8 cellular contexts compared by ENCODE assay signal in genomic region chr19:6108721-6109633, GRCh38. TPM values are rescaled to one million over a fixed set of nuclear protein-coding genes. Genes with fewer than 3 reads are reported as not detected.
DNase-seq lines count a peak whose midpoint lies in the region; ATAC-seq and TF ChIP-seq lines count a peak whose summit lies in the region.

No MANE protein-coding gene starts in this region.

- BruUV-seq in Calu3 (replicated peaks; lab: Mats Ljungman, UMichigan): no TSS peak

- H3K27ac Mint-ChIP-seq in Calu3 (ENCODE audit: unreplicated experiment) (peak overlapping the region; percentile 75), endodermal cell (peak overlapping the region; percentile 38)
- H3K27ac Mint-ChIP-seq in activated CD8-positive, alpha-beta T cell treated with anti-CD3 and anti-CD28 coated beads, Interleukin-2, amount 10 ng/mL, durations not matched to agents 7 days and 5 days: peak overlapping the region; percentile 48
- peak overlapping the region; percentile 96 for H3K27ac Mint-ChIP-seq in stimulated activated effector memory CD8-positive, alpha-beta T cell treated with anti-CD3 and anti-CD28 coated beads, Interleukin-12 subunit alpha, Interleukin-12 subunit beta, amount 100 ng/mL, for 72 hours

- ATAC-seq in activated CD8-positive, alpha-beta T cell treated with anti-CD3 and anti-CD28 coated beads, Interleukin-2, amount 10 ng/mL, durations not matched to agents 7 days and 5 days: no peak
- ATAC-seq in stimulated activated effector memory CD8-positive, alpha-beta T cell treated with anti-CD3 and anti-CD28 coated beads, Interleukin-12 subunit alpha, Interleukin-12 subunit beta, amount 100 ng/mL, for 72 hours: peak; percentile 9
- no peak for ATAC-seq in HG03108 (IDR thresholded peaks at IDR 0.05; ENCODE audit: unreplicated experiment)

- H3K4me1 Mint-ChIP-seq in Calu3 (ENCODE audit: low read depth, unreplicated experiment) (peaks cover 19% of the 10 kb centered on the region), endodermal cell (peaks cover 12% of the 10 kb centered on the region)
- peaks cover 25% of the 10 kb centered on the region for H3K4me1 Mint-ChIP-seq in activated CD8-positive, alpha-beta T cell treated with anti-CD3 and anti-CD28 coated beads, Interleukin-2, amount 10 ng/mL, durations not matched to agents 7 days and 5 days (ENCODE audit: low read depth)
- peaks cover 20% of the 10 kb centered on the region for H3K4me1 Mint-ChIP-seq in stimulated activated effector memory CD8-positive, alpha-beta T cell treated with anti-CD3 and anti-CD28 coated beads, Interleukin-12 subunit alpha, Interleukin-12 subunit beta, amount 100 ng/mL, for 72 hours

- TF ChIP-seq CTCF in Calu3 (IDR thresholded peaks at IDR 0.05; ENCODE audit: unreplicated experiment): no peak
- TF ChIP-seq CTCF in endodermal cell (conservative IDR thresholded peaks at IDR 0.05): no peak

- POLR2A ChIA-PET in activated CD8-positive, alpha-beta T cell treated with anti-CD3 and anti-CD28 coated beads, Interleukin-2, amount 10 ng/mL, durations not matched to agents 7 days and 5 days (lab: Charles Lee): interaction anchor here (0.6 to 0.8 kb wide), 4 partner anchors 9 to 160 kb away, joined by 3 to 6 read pairs (median 3); no protein-coding TSS in a partner anchor

- no peaks in the 10 kb centered on the region for H3K4me1 ChIP-seq in endodermal cell (ENCODE audit: control insufficient read depth, insufficient read depth, low read length)
- H3K4me1 ChIP-seq in mononuclear cell (ENCODE audit: insufficient read depth, low read length): peaks cover 35% of the 10 kb centered on the region

- DNase-seq in Calu3 (peak; percentile 24), NCI-H1105 treated with DMSO at 0.1 percent for 48 hours (lab: John Stamatoyannopoulos, UW) (peak; percentile 25), endodermal cell (peak; percentile 70), D341Med (ENCODE audit: low spot score) (no peak)
- DNase-seq in activated CD8-positive, alpha-beta T cell treated with anti-CD3 and anti-CD28 coated beads, Interleukin-2, amount 10 ng/mL, durations not matched to agents 7 days and 5 days: peak; percentile 61
- peak; percentile 29 to 50 for DNase-seq in stimulated activated effector memory CD8-positive, alpha-beta T cell treated with anti-CD3 and anti-CD28 coated beads, Interleukin-12 subunit alpha, Interleukin-12 subunit beta, amount 100 ng/mL, for 72 hours (ENCODE audit: low spot score in 2 of 2)

- CTCF ChIA-PET in Calu3 (lab: Charles Lee): interaction anchor here (0.7 kb wide), 1 partner anchor 40 kb away, joined by 3 read pairs; no protein-coding TSS in a partner anchor
- CTCF ChIA-PET in activated CD8-positive, alpha-beta T cell treated with anti-CD3 and anti-CD28 coated beads, Interleukin-2, amount 10 ng/mL, durations not matched to agents 7 days and 5 days (lab: Charles Lee): interaction anchor here (0.6 to 1.8 kb wide), 4 partner anchors 9 to 60 kb away, joined by 3 to 9 read pairs (median 6); no protein-coding TSS in a partner anchor

- H3K27me3 ChIP-seq in endodermal cell (ENCODE audit: control insufficient read depth, insufficient read depth, low read length, poor library complexity, severe bottlenecking) (peaks cover 25% of the 10 kb centered on the region), mononuclear cell (ENCODE audit: insufficient read depth, low read length) (peaks cover 2% of the 10 kb centered on the region)

- H3K27me3 Mint-ChIP-seq in Calu3 (ENCODE audit: unreplicated experiment) (no peaks in the 10 kb centered on the region), endodermal cell (ENCODE audit: insufficient read depth) (peaks cover 32% of the 10 kb centered on the region)
- H3K27me3 Mint-ChIP-seq in activated CD8-positive, alpha-beta T cell treated with anti-CD3 and anti-CD28 coated beads, Interleukin-2, amount 10 ng/mL, durations not matched to agents 7 days and 5 days (ENCODE audit: low read depth): peaks cover 11% of the 10 kb centered on the region

- intact Hi-C loops in Calu3 (cut with micrococcal nuclease; ENCODE audit: unreplicated experiment): no loop called here

- peak overlapping the region; percentile 69 for H3K4me3 ChIP-seq in endodermal cell (ENCODE audit: low read length)
- peak overlapping the region; percentile 55 for H3K4me3 ChIP-seq in mononuclear cell (ENCODE audit: low read length)

- peak overlapping the region; percentile 55 for H3K27ac ChIP-seq in endodermal cell (ENCODE audit: low read depth, low read length)

- H3K9me3 Mint-ChIP-seq in Calu3 (ENCODE audit: low read depth, unreplicated experiment): no peaks in the 10 kb centered on the region
- no peaks in the 10 kb centered on the region for H3K9me3 Mint-ChIP-seq in activated CD8-positive, alpha-beta T cell treated with anti-CD3 and anti-CD28 coated beads, Interleukin-2, amount 10 ng/mL, durations not matched to agents 7 days and 5 days (ENCODE audit: insufficient read depth)
- H3K9me3 Mint-ChIP-seq in endodermal cell: no peaks in the 10 kb centered on the region
- no peaks in the 10 kb centered on the region for H3K9me3 Mint-ChIP-seq in stimulated activated effector memory CD8-positive, alpha-beta T cell treated with anti-CD3 and anti-CD28 coated beads, Interleukin-12 subunit alpha, Interleukin-12 subunit beta, amount 100 ng/mL, for 72 hours

- no peaks in the 10 kb centered on the region for H3K9me3 ChIP-seq in endodermal cell (ENCODE audit: control insufficient read depth, low read length)
- H3K9me3 ChIP-seq in mononuclear cell (ENCODE audit: low read depth, low read length): no peaks in the 10 kb centered on the region

- H3K9ac ChIP-seq in endodermal cell (ENCODE audit: extremely low read depth, low read length, poor library complexity, severe bottlenecking): peak overlapping the region; percentile 34

- 7 to 8% methylated on average over 11 to 38 of the region's 47 CpGs for WGBS in endodermal cell (ENCODE audit: insufficient coverage in 1 of 2, insufficient read length in 1 of 2), 2 experiments

- H3K36me3 Mint-ChIP-seq in Calu3 (ENCODE audit: insufficient read depth, unreplicated experiment) (peaks cover 31% of the 10 kb centered on the region), endodermal cell (ENCODE audit: low read depth) (no peaks in the 10 kb centered on the region)
- H3K36me3 Mint-ChIP-seq in activated CD8-positive, alpha-beta T cell treated with anti-CD3 and anti-CD28 coated beads, Interleukin-2, amount 10 ng/mL, durations not matched to agents 7 days and 5 days (ENCODE audit: low read depth): peaks cover 2% of the 10 kb centered on the region
- H3K36me3 Mint-ChIP-seq in stimulated activated effector memory CD8-positive, alpha-beta T cell treated with anti-CD3 and anti-CD28 coated beads, Interleukin-12 subunit alpha, Interleukin-12 subunit beta, amount 100 ng/mL, for 72 hours: peaks cover 14% of the 10 kb centered on the region

- H3K4me3 Mint-ChIP-seq in Calu3 (ENCODE audit: low read depth, unreplicated experiment) (peak overlapping the region; percentile 77), endodermal cell (peak overlapping the region; percentile 72)
- peak overlapping the region; percentile 82 for H3K4me3 Mint-ChIP-seq in activated CD8-positive, alpha-beta T cell treated with anti-CD3 and anti-CD28 coated beads, Interleukin-2, amount 10 ng/mL, durations not matched to agents 7 days and 5 days
- peak overlapping the region; percentile 97 for H3K4me3 Mint-ChIP-seq in stimulated activated effector memory CD8-positive, alpha-beta T cell treated with anti-CD3 and anti-CD28 coated beads, Interleukin-12 subunit alpha, Interleukin-12 subunit beta, amount 100 ng/mL, for 72 hours

- H3K36me3 ChIP-seq in endodermal cell (ENCODE audit: control insufficient read depth, insufficient read depth, low read length): no peaks in the 10 kb centered on the region

RNA-seq across cellular contexts. Expression of gene RFX2, which starts 1.3 kb away (rescaled TPM):
- total RNA-seq in Calu3 (2022) (9.3 and 13.7 TPM in 2 replicates), endodermal cell (10 to 100 TPM in 1 of 2 donors, 1 to 10 TPM in 1; 6.6 to 11.0 TPM), mononuclear cell (11.3 TPM)
- total RNA-seq in activated CD8-positive, alpha-beta T cell treated with anti-CD3 and anti-CD28 coated beads, Interleukin-2, amount 10 ng/mL, durations not matched to agents 7 days and 5 days: 10 to 100 TPM; 12.3 to 13.8 TPM
- polyA plus RNA-seq in endodermal cell (2013, experiment 1 of 2): 20.7 TPM
- 17.6 TPM for polyA plus RNA-seq in endodermal cell (2013, experiment 2 of 2)

RNA-seq across cellular contexts. Expression of gene ACSBG2, which starts 26.5 kb away (rescaled TPM):
- total RNA-seq in Calu3 (2022) (not detected in 2 replicates), endodermal cell (not detected), mononuclear cell (not detected)
- not detected for total RNA-seq in activated CD8-positive, alpha-beta T cell treated with anti-CD3 and anti-CD28 coated beads, Interleukin-2, amount 10 ng/mL, durations not matched to agents 7 days and 5 days
- not detected for polyA plus RNA-seq in endodermal cell (2013, experiment 1 of 2)
- not detected for polyA plus RNA-seq in endodermal cell (2013, experiment 2 of 2)

Comparison
In these comparisons a context has a peak if more than half of its experiments do, and no peak if none do; other contexts are left out.
1. H3K27ac Mint-ChIP-seq: peak in every context shown above with its lines; median percentile 96 in stimulated activated effector memory CD8-positive, alpha-beta T cell treated with anti-CD3 and anti-CD28 coated beads, Interleukin-12 subunit alpha, Interleukin-12 subunit beta, amount 100 ng/mL, for 72 hours; 75 in Calu3; 48 in activated CD8-positive, alpha-beta T cell treated with anti-CD3 and anti-CD28 coated beads, Interleukin-2, amount 10 ng/mL, durations not matched to agents 7 days and 5 days; 38 in endodermal cell.